ENCODE assay signal across 8 cellular contexts in genomic region chr15:39213385-39213840, GRCh38.
DNase-seq lines count a peak whose midpoint lies in the region; ATAC-seq and TF ChIP-seq lines count a peak whose summit lies in the region.

No MANE protein-coding gene starts in this region.

- H3K4me3 Mint-ChIP-seq in WTC11 = peak overlapping the region; percentile 31; the same call in 1 of the 2 replicates

- TF ChIP-seq POLR2A in heart left ventricle (IDR thresholded peaks at IDR 0.05) = no peak

- H3K79me2 ChIP-seq in trophoblast cell (ENCODE audit: control insufficient read depth, insufficient read depth, low read length, poor library complexity) = no peaks in the 10 kb centered on the region

- H4K91ac ChIP-seq in trophoblast cell (ENCODE audit: low read depth, low read length) = no peak overlapping the region

- no peak overlapping the region for H3K18ac ChIP-seq in trophoblast cell (ENCODE audit: low read length)

- POLR2A ChIA-PET in WTC11 (lab: Charles Lee) = interaction anchor here (0.9 to 1.2 kb wide), 4 partner anchors 41 to 370 kb away, joined by 3 to 31 read pairs (median 3); partner anchors contain the start of gene THBS1

- peak overlapping the region; percentile 85 for H2BK120ac ChIP-seq in trophoblast cell (ENCODE audit: insufficient read depth, low read length, poor library complexity)

- WGBS in heart left ventricle, 4 donors = 32 to 49% (median 43%) methylated on average over 7 of the region's 7 CpGs
- WGBS in trophoblast cell (ENCODE audit: extremely low coverage, insufficient coverage, insufficient read length) = no CpG with 5 or more reads among the region's 7 CpGs

- no peak overlapping the region for H3K23ac ChIP-seq in trophoblast cell (ENCODE audit: low read length)

- H3K27me3 Mint-ChIP-seq in WTC11 (ENCODE audit: low read depth) = no peaks in the 10 kb centered on the region

- peak overlapping the region; percentile 5 for H3K4me2 ChIP-seq in trophoblast cell (ENCODE audit: low read length)

- no peak overlapping the region for H4K8ac ChIP-seq in trophoblast cell (ENCODE audit: low read depth, low read length)

- no peak overlapping the region for H3K4ac ChIP-seq in trophoblast cell (ENCODE audit: low read depth, low read length)

- no peak overlapping the region for H4K12ac ChIP-seq in trophoblast cell (ENCODE audit: low read depth, low read length)

- CTCF ChIA-PET in WTC11 (lab: Charles Lee) = interaction anchor here (0.8 to 1.2 kb wide), 2 partner anchors 59 to 367 kb away, joined by 4 to 16 read pairs; partner anchors contain the start of gene THBS1

- intact Hi-C loops in heart left ventricle (cut with DNase I) = no loop called here

- H3K36me3 ChIP-seq in HAP-1 (replicated peaks) (no peaks in the 10 kb centered on the region), heart left ventricle (no peaks in the 10 kb centered on the region), trophoblast cell (ENCODE audit: control insufficient read depth in 1 of 2, insufficient read depth in 2 of 2, low read length in 2 of 2) (peaks cover 0 to 1% of the 10 kb centered on the region in 2 experiments)

- peak overlapping the region; percentile 66 for H2BK12ac ChIP-seq in trophoblast cell (ENCODE audit: low read length)

- H3K4me3 ChIP-seq in HAP-1 = no peak overlapping the region
- H3K4me3 ChIP-seq in heart left ventricle = peak overlapping the region in 1 of 12 donors; percentile 1
- H3K4me3 ChIP-seq in trophoblast cell (ENCODE audit: low read depth, low read length) = no peak overlapping the region

- peak overlapping the region; percentile 29 for H3K14ac ChIP-seq in trophoblast cell (ENCODE audit: low read length)

- H3K36me3 Mint-ChIP-seq in WTC11 = peaks cover 4% of the 10 kb centered on the region

- H3K4me1 ChIP-seq in HAP-1 (peaks cover 11% of the 10 kb centered on the region), heart left ventricle (peaks cover 0 to 13% (median 0%) of the 10 kb centered on the region in 12 donors), trophoblast cell (ENCODE audit: control insufficient read depth in 1 of 2, insufficient read depth in 2 of 2, low read length in 2 of 2) (peaks cover 3 to 7% of the 10 kb centered on the region in 2 experiments)

- H3K9me3 ChIP-seq in HAP-1 = no peaks in the 10 kb centered on the region
- H3K9me3 ChIP-seq in heart left ventricle = peaks cover 0 to 22% (median 6%) of the 10 kb centered on the region in 12 donors
- no peaks in the 10 kb centered on the region for H3K9me3 ChIP-seq in trophoblast cell (ENCODE audit: insufficient read depth, low read depth, low read length)

- H3K4me1 Mint-ChIP-seq in WTC11 = peaks cover 29% of the 10 kb centered on the region

- peak overlapping the region; percentile 100 for H3K27ac Mint-ChIP-seq in WTC11

- peak overlapping the region; percentile 97 for H2BK5ac ChIP-seq in trophoblast cell (ENCODE audit: low read depth, low read length, poor library complexity)

- H3K9ac ChIP-seq in trophoblast cell (ENCODE audit: low read length) = no peak overlapping the region

- DNase-seq in HAP-1 (ENCODE audit: low spot score in 2 of 2) (peak; percentile 64 to 68), WTC11 (ENCODE audit: low spot score) (peak; percentile 89), heart left ventricle (peak; percentile 40 to 86 (median 55)), trophoblast cell (peak; percentile 82 to 94), NCI-H748 treated with DMSO at 0.1 percent for 48 hours (lab: John Stamatoyannopoulos, UW) (no peak), NCI-H2107 (lab: John Stamatoyannopoulos, UW) (no peak), SIG-M5 treated with dmso at 0.1 percent for 504 hours (lab: John Stamatoyannopoulos, UW; ENCODE audit: unreplicated experiment) (no peak)

- in situ Hi-C loops in HAP-1 (cut with MboI; ENCODE audit: low sequenced_read_pairs) = no loop called here

- peak overlapping the region in 10 of 12 donors; percentile 18 to 71 (median 50) for H3K27ac ChIP-seq in heart left ventricle
- H3K27ac ChIP-seq in trophoblast cell (ENCODE audit: low read depth, low read length) = peak overlapping the region; percentile 97

- H3K79me1 ChIP-seq in trophoblast cell (ENCODE audit: low read length) = peaks cover 9% of the 10 kb centered on the region

- TF ChIP-seq CTCF in WTC11 (IDR thresholded peaks at IDR 0.05) (no peak), heart left ventricle (IDR thresholded peaks at IDR 0.05) (no peak)

- peaks cover 13% of the 10 kb centered on the region for H3K9me3 Mint-ChIP-seq in WTC11

- no peak overlapping the region for H2AFZ ChIP-seq in trophoblast cell (ENCODE audit: insufficient read depth, low read length, poor library complexity)

- no peak overlapping the region for H2AK5ac ChIP-seq in trophoblast cell (ENCODE audit: low read length)

- H3K27me3 ChIP-seq in HAP-1 (ENCODE audit: low read depth) = no peaks in the 10 kb centered on the region
- no peaks in the 10 kb centered on the region for H3K27me3 ChIP-seq in heart left ventricle
- no peaks in the 10 kb centered on the region for H3K27me3 ChIP-seq in trophoblast cell (ENCODE audit: insufficient read depth, low read length)

- ATAC-seq in WTC11 (peak; percentile 98), heart left ventricle (peak; percentile 89 to 99 (median 97)), HG02973 (IDR thresholded peaks at IDR 0.05; ENCODE audit: unreplicated experiment) (no peak)

TF ChIP-seq in WTC11, 78 proteins besides CTCF, POLR2A, EP300 and RAD21:
- TF ChIP-seq, protein P1, sequence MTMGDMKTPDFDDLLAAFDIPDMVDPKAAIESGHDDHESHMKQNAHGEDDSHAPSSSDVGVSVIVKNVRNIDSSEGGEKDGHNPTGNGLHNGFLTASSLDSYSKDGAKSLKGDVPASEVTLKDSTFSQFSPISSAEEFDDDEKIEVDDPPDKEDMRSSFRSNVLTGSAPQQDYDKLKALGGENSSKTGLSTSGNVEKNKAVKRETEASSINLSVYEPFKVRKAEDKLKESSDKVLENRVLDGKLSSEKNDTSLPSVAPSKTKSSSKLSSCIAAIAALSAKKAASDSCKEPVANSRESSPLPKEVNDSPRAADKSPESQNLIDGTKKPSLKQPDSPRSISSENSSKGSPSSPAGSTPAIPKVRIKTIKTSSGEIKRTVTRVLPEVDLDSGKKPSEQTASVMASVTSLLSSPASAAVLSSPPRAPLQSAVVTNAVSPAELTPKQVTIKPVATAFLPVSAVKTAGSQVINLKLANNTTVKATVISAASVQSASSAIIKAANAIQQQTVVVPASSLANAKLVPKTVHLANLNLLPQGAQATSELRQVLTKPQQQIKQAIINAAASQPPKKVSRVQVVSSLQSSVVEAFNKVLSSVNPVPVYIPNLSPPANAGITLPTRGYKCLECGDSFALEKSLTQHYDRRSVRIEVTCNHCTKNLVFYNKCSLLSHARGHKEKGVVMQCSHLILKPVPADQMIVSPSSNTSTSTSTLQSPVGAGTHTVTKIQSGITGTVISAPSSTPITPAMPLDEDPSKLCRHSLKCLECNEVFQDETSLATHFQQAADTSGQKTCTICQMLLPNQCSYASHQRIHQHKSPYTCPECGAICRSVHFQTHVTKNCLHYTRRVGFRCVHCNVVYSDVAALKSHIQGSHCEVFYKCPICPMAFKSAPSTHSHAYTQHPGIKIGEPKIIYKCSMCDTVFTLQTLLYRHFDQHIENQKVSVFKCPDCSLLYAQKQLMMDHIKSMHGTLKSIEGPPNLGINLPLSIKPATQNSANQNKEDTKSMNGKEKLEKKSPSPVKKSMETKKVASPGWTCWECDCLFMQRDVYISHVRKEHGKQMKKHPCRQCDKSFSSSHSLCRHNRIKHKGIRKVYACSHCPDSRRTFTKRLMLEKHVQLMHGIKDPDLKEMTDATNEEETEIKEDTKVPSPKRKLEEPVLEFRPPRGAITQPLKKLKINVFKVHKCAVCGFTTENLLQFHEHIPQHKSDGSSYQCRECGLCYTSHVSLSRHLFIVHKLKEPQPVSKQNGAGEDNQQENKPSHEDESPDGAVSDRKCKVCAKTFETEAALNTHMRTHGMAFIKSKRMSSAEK (CRISPR knock-in tag; IDR thresholded peaks at IDR 0.05; ENCODE audit: borderline replicate concordance) = 0 out of 2 replicates have a peak, but pooled peaks have one; percentile 31
- TF ChIP-seq TEAD1 (CRISPR knock-in tag; IDR thresholded peaks at IDR 0.05) = peak; percentile 78; the same call in 1 of the 2 replicates
- no peak for TF ChIP-seq NFATC4 (CRISPR knock-in tag; IDR thresholded peaks at IDR 0.05)
- peak; percentile 70; the same call in 1 of the 2 replicates for TF ChIP-seq TEAD4 (CRISPR knock-in tag; IDR thresholded peaks at IDR 0.05)
- peak; percentile 98 for TF ChIP-seq NFE2L1 (CRISPR knock-in tag; IDR thresholded peaks at IDR 0.05)

Comparison
In these comparisons a context has a peak if more than half of its experiments do, and no peak if none do; other contexts are left out.
1. DNase-seq: peak in HAP-1 (2 of 2), WTC11 (single experiment), heart left ventricle (5 of 5) and trophoblast cell (2 of 2); none in NCI-H748 treated with DMSO at 0.1 percent for 48 hours (single experiment), NCI-H2107 (single experiment) and SIG-M5 treated with dmso at 0.1 percent for 504 hours (single experiment).